8 cellular contexts compared by ENCODE assay signal in genomic region chr7:77797734-77798393, GRCh38.
DNase-seq lines count a peak whose midpoint lies in the region; ATAC-seq and TF ChIP-seq lines count a peak whose summit lies in the region.

No MANE protein-coding gene starts in this region.

- peak overlapping the region; percentile 98 for H3K27ac Mint-ChIP-seq in stimulated activated naive B cell treated with anti-CD40 and anti-IgM and Interleukin-4, amounts not matched to agents 10 μg/mL and 1 μg/mL and 100 μg/mL, for 72 hours

- H3K4me3 ChIP-seq in GM12875 (ENCODE audit: low read depth, low read length), result peak overlapping the region; percentile 93

- peaks cover 20 to 38% of the 10 kb centered on the region in 2 donors for H3K36me3 Mint-ChIP-seq in stimulated activated naive B cell treated with anti-CD40 and anti-IgM and Interleukin-4, amounts not matched to agents 10 μg/mL and 1 μg/mL and 100 μg/mL, for 72 hours

- ATAC-seq in GM21423 (IDR thresholded peaks at IDR 0.05; ENCODE audit: unreplicated experiment) (peak; percentile 25), HG03558 (IDR thresholded peaks at IDR 0.05; ENCODE audit: extremely low read depth, unreplicated experiment) (peak; percentile 4)
- peak; percentile 37 to 41 for ATAC-seq in stimulated activated naive B cell treated with anti-CD40 and anti-IgM and Interleukin-4, amounts not matched to agents 10 μg/mL and 1 μg/mL and 100 μg/mL, for 72 hours (replicated peaks)

- H3K27me3 Mint-ChIP-seq in stimulated activated naive B cell treated with anti-CD40 and anti-IgM and Interleukin-4, amounts not matched to agents 10 μg/mL and 1 μg/mL and 100 μg/mL, for 72 hours, result no peaks in the 10 kb centered on the region

- peaks cover 33 to 66% of the 10 kb centered on the region in 2 donors for H3K4me1 Mint-ChIP-seq in stimulated activated naive B cell treated with anti-CD40 and anti-IgM and Interleukin-4, amounts not matched to agents 10 μg/mL and 1 μg/mL and 100 μg/mL, for 72 hours

- DNase-seq in iPS-NIHi7 (ENCODE audit: extremely low spot score) (peak; percentile 67), NCI-H524 treated with DMSO at 0.1 percent for 48 hours (lab: John Stamatoyannopoulos, UW) (no peak), T-helper 9 cell (no peak)
- no peak for DNase-seq in stimulated activated naive B cell treated with anti-CD40 and anti-IgM and Interleukin-4, amounts not matched to agents 10 μg/mL and 1 μg/mL and 100 μg/mL, for 72 hours

- no peaks in the 10 kb centered on the region for H3K9me3 Mint-ChIP-seq in stimulated activated naive B cell treated with anti-CD40 and anti-IgM and Interleukin-4, amounts not matched to agents 10 μg/mL and 1 μg/mL and 100 μg/mL, for 72 hours

- no peak for TF ChIP-seq CTCF in GM12875 (IDR thresholded peaks at IDR 0.05; ENCODE audit: borderline replicate concordance, insufficient read depth, low read depth, low read length)

- H3K27ac ChIP-seq in angular gyrus (ENCODE audit: low read depth, low read length), result peak overlapping the region; percentile 93

- peak overlapping the region; percentile 98 to 99 for H3K4me3 Mint-ChIP-seq in stimulated activated naive B cell treated with anti-CD40 and anti-IgM and Interleukin-4, amounts not matched to agents 10 μg/mL and 1 μg/mL and 100 μg/mL, for 72 hours
